In genomic region chr20:53598140-53599038, GRCh38 we compare ENCODE assay signal across 10 cellular contexts. TPM values are rescaled to one million over a fixed set of nuclear protein-coding genes. Genes with fewer than 3 reads are reported as not detected.
DNase-seq lines count a peak whose midpoint lies in the region; ATAC-seq and TF ChIP-seq lines count a peak whose summit lies in the region.
"Had no signal": no experiment of that assay in that cellular context is flagged by ENCODE, and none has a peak within 500 bp of the region (broad histone marks: within the 10 kb centered on the region; RNA-seq: fewer than 3 reads in every experiment).

No MANE protein-coding gene starts in this region.

- no peaks in the 10 kb centered on the region for H3K9me3 ChIP-seq in CD4-positive, alpha-beta memory T cell (ENCODE audit: control insufficient read depth in 1 of 2, low read length in 2 of 2)
- H3K9me3 ChIP-seq: SJSA1 had no signal

- H3K36me3 Mint-ChIP-seq in CD4-positive, alpha-beta memory T cell = peaks cover 9 to 14% of the 10 kb centered on the region in 2 donors
- H3K36me3 Mint-ChIP-seq in activated naive CD8-positive, alpha-beta T cell treated with anti-CD3 and anti-CD28 coated beads, Interleukin-2, amount 10 ng/mL, durations not matched to agents 7 days and 5 days = peaks cover 11% of the 10 kb centered on the region
- no peaks in the 10 kb centered on the region for H3K36me3 Mint-ChIP-seq in nephron progenitor cell (ENCODE audit: low read depth)

- peaks cover 39 to 70% (median 53%) of the 10 kb centered on the region in 4 donors for H3K4me1 Mint-ChIP-seq in CD4-positive, alpha-beta memory T cell
- peaks cover 49% of the 10 kb centered on the region for H3K4me1 Mint-ChIP-seq in activated naive CD8-positive, alpha-beta T cell treated with anti-CD3 and anti-CD28 coated beads, Interleukin-2, amount 10 ng/mL, durations not matched to agents 7 days and 5 days
- H3K4me1 Mint-ChIP-seq in nephron progenitor cell = peaks cover 65% of the 10 kb centered on the region

- intact Hi-C loops in CD4-positive, alpha-beta memory T cell (cut with micrococcal nuclease) = loop anchor here (1.0 kb wide), 1 partner anchor 10 kb away; no protein-coding TSS in a partner anchor

- H3K36me3 ChIP-seq in CD4-positive, alpha-beta memory T cell (ENCODE audit: insufficient read depth, low read length) = no peaks in the 10 kb centered on the region
- H3K36me3 ChIP-seq in KMS-11 (ENCODE audit: insufficient read depth) = no peaks in the 10 kb centered on the region
- H3K36me3 ChIP-seq: SJSA1 had no signal

- H3K27me3 Mint-ChIP-seq in CD4-positive, alpha-beta memory T cell = no peaks in the 10 kb centered on the region
- H3K27me3 Mint-ChIP-seq in activated naive CD8-positive, alpha-beta T cell treated with anti-CD3 and anti-CD28 coated beads, Interleukin-2, amount 10 ng/mL, durations not matched to agents 7 days and 5 days = no peaks in the 10 kb centered on the region
- H3K27me3 Mint-ChIP-seq in nephron progenitor cell (ENCODE audit: low read depth, poor library complexity) = peaks cover 3% of the 10 kb centered on the region

- peak overlapping the region; percentile 37 for H3K27ac ChIP-seq in CD4-positive, alpha-beta memory T cell (ENCODE audit: low read depth, low read length)
- H3K27ac ChIP-seq in KMS-11 = peak overlapping the region; percentile 16; the same call in 1 of the 2 replicates
- H3K27ac ChIP-seq: SJSA1 had no signal

- peak overlapping the region; percentile 25 for H3K4me2 ChIP-seq in KMS-11

- H3K27me3 ChIP-seq in CD4-positive, alpha-beta memory T cell (ENCODE audit: insufficient read depth, low read length) = no peaks in the 10 kb centered on the region
- H3K27me3 ChIP-seq in KMS-11 (ENCODE audit: insufficient read depth, low read depth) = no peaks in the 10 kb centered on the region
- H3K27me3 ChIP-seq: dorsolateral prefrontal cortex, SJSA1 had no signal

- peak in 1 of 5 donors; percentile 68 for DNase-seq in CD4-positive, alpha-beta memory T cell
- DNase-seq in activated naive CD8-positive, alpha-beta T cell treated with anti-CD3 and anti-CD28 coated beads, Interleukin-2, amount 10 ng/mL, durations not matched to agents 7 days and 5 days = no peak
- DNase-seq in nephron progenitor cell (no peak), DMS153 treated with DMSO at 0.1 percent for 48 hours (lab: John Stamatoyannopoulos, UW; ENCODE audit: unreplicated experiment) (no peak), mucosa of gallbladder (ENCODE audit: low spot score) (no peak)
- DNase-seq in effector CD8-positive, alpha-beta T cell (lab: John Stamatoyannopoulos, UW) = no peak
- DNase-seq: dorsolateral prefrontal cortex had no signal

- peaks cover 40% of the 10 kb centered on the region for H3K4me1 ChIP-seq in CD4-positive, alpha-beta memory T cell (ENCODE audit: insufficient read depth, low read length)
- peaks cover 35% of the 10 kb centered on the region for H3K4me1 ChIP-seq in KMS-11 (ENCODE audit: low read depth, poor library complexity, severe bottlenecking)

- H3K4me3 ChIP-seq in CD4-positive, alpha-beta memory T cell (ENCODE audit: low read length in 2 of 2) = no peak overlapping the region
- no peak overlapping the region for H3K4me3 ChIP-seq in KMS-11 (IDR thresholded peaks at IDR 0.05; ENCODE audit: insufficient read depth, low read depth, low read length)
- H3K4me3 ChIP-seq: dorsolateral prefrontal cortex, SJSA1 had no signal

- no peaks in the 10 kb centered on the region for H4K20me1 ChIP-seq in KMS-11 (ENCODE audit: insufficient read depth)

- H3K4me3 Mint-ChIP-seq in CD4-positive, alpha-beta memory T cell = peak overlapping the region in 7 of 8 donors; percentile 30 to 78 (median 63)
- peak overlapping the region; percentile 60 for H3K4me3 Mint-ChIP-seq in activated naive CD8-positive, alpha-beta T cell treated with anti-CD3 and anti-CD28 coated beads, Interleukin-2, amount 10 ng/mL, durations not matched to agents 7 days and 5 days
- peak overlapping the region; percentile 28 for H3K4me3 Mint-ChIP-seq in nephron progenitor cell

- ATAC-seq in activated naive CD8-positive, alpha-beta T cell treated with anti-CD3 and anti-CD28 coated beads, Interleukin-2, amount 10 ng/mL, durations not matched to agents 7 days and 5 days (ENCODE audit: low read depth) = no peak
- no peak for ATAC-seq in HG03025 (IDR thresholded peaks at IDR 0.05; ENCODE audit: low FRiP score, unreplicated experiment)

- H3K9me3 Mint-ChIP-seq in CD4-positive, alpha-beta memory T cell = no peaks in the 10 kb centered on the region
- no peaks in the 10 kb centered on the region for H3K9me3 Mint-ChIP-seq in activated naive CD8-positive, alpha-beta T cell treated with anti-CD3 and anti-CD28 coated beads, Interleukin-2, amount 10 ng/mL, durations not matched to agents 7 days and 5 days
- no peaks in the 10 kb centered on the region for H3K9me3 Mint-ChIP-seq in nephron progenitor cell

- POLR2A ChIA-PET in CD4-positive, alpha-beta memory T cell (lab: Charles Lee; ENCODE audit: partially characterized antibody) = interaction anchor here (0.6 to 9.6 kb wide), 7 partner anchors 11 to 318 kb away, joined by 3 to 198 read pairs (median 3); no protein-coding TSS in a partner anchor
- POLR2A ChIA-PET in activated naive CD8-positive, alpha-beta T cell treated with anti-CD3 and anti-CD28 coated beads, Interleukin-2, amount 10 ng/mL, durations not matched to agents 7 days and 5 days (lab: Charles Lee) = interaction anchor here (0.5 to 1.8 kb wide), 7 partner anchors 24 to 152 kb away, joined by 3 to 5 read pairs (median 3); no protein-coding TSS in a partner anchor

- H3K27ac Mint-ChIP-seq in CD4-positive, alpha-beta memory T cell = peak overlapping the region; percentile 86 to 96 (median 92)
- H3K27ac Mint-ChIP-seq in activated naive CD8-positive, alpha-beta T cell treated with anti-CD3 and anti-CD28 coated beads, Interleukin-2, amount 10 ng/mL, durations not matched to agents 7 days and 5 days = peak overlapping the region; percentile 79
- no peak overlapping the region for H3K27ac Mint-ChIP-seq in nephron progenitor cell

- peaks cover 43% of the 10 kb centered on the region for H3K79me2 ChIP-seq in KMS-11 (ENCODE audit: insufficient read depth, low read depth)

- H2AFZ ChIP-seq in KMS-11 (ENCODE audit: low read depth) = no peak overlapping the region

- TF ChIP-seq CTCF in KMS-11 (conservative IDR thresholded peaks at IDR 0.05; ENCODE audit: low read depth, low read length) (no peak), nephron progenitor cell (IDR thresholded peaks at IDR 0.05) (no peak)

- no peak overlapping the region for H3K9ac ChIP-seq in KMS-11

- CTCF ChIA-PET in CD4-positive, alpha-beta memory T cell (lab: Charles Lee; ENCODE audit: partially characterized antibody) = interaction anchor here (0.8 to 1.5 kb wide), 2 partner anchors 44 to 318 kb away, joined by 3 to 5 read pairs; no protein-coding TSS in a partner anchor

RNA-seq across cellular contexts. Expression of gene ZNF217, which starts 4.8 kb away (rescaled TPM):
- 100 to 1,000 TPM; 100 to 111 TPM for total RNA-seq in CD4-positive, alpha-beta memory T cell
- 10 to 100 TPM; 11.6 to 28.6 TPM for polyA plus RNA-seq in CD4-positive, alpha-beta memory T cell
- 100 to 1,000 TPM; 133 to 144 TPM for total RNA-seq in activated naive CD8-positive, alpha-beta T cell treated with anti-CD3 and anti-CD28 coated beads, Interleukin-2, amount 10 ng/mL, durations not matched to agents 7 days and 5 days
- total RNA-seq in mucosa of gallbladder = 45.4 TPM
